ENCODE assay signal across 25 cellular contexts in the genomic region with DNA sequence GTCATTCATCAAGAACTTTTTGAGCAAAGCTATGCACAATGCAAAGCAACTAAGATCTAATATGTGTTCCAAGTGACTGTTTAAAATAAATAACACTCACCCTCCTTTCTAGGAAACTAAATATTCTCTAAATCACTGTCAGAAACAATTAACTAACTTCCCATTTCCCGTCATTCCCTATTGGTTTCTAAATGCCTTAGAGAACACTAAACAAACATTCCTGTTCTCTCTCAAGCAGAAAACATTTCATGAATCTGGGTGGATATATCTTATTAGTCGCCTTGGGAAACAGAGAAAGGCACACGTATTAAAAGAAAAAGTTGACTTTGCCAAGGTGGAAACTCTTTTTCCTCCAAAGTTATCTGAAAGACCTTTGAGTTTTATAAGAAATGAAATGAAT.
DNase-seq lines count a peak whose midpoint lies in the region; ATAC-seq and TF ChIP-seq lines count a peak whose summit lies in the region.
"Had no signal": no experiment of that assay in that cellular context is flagged by ENCODE, and none has a peak within 500 bp of the region (broad histone marks: within the 10 kb centered on the region; RNA-seq: fewer than 3 reads in every experiment).

No MANE protein-coding gene starts in this region.

- H3K36me3 Mint-ChIP-seq in nephron progenitor cell (ENCODE audit: low read depth) = no peaks in the 10 kb centered on the region
- H3K36me3 Mint-ChIP-seq: CD4-positive, alpha-beta memory T cell had no signal

- H3K4me3 ChIP-seq in adipocyte (ENCODE audit: low read length) = no peak overlapping the region
- no peak overlapping the region for H3K4me3 ChIP-seq in kidney epithelial cell (ENCODE audit: low read depth, low read length)
- H3K4me3 ChIP-seq in vagina = no peak overlapping the region
- no peak overlapping the region for H3K4me3 ChIP-seq in SJCRH30
- H3K4me3 ChIP-seq: HAP-1, PC-9 had no signal

- no peak for TF ChIP-seq POLR2A in vagina (IDR thresholded peaks at IDR 0.05)

- intact Hi-C loops in sciatic nerve (cut with DNase I) = no loop called here
- intact Hi-C loops in vagina (cut with DNase I) = no loop called here

- H3K36me3 ChIP-seq in adipocyte (ENCODE audit: control insufficient read depth, insufficient read depth, low read length, severe bottlenecking) (no peaks in the 10 kb centered on the region), kidney epithelial cell (ENCODE audit: control insufficient read depth, insufficient read depth, low read length) (no peaks in the 10 kb centered on the region), vagina (no peaks in the 10 kb centered on the region), SJCRH30 (no peaks in the 10 kb centered on the region)
- H3K36me3 ChIP-seq: HAP-1 had no signal

- no peaks in the 10 kb centered on the region for H3K27me3 Mint-ChIP-seq in nephron progenitor cell (ENCODE audit: low read depth, poor library complexity)
- H3K27me3 Mint-ChIP-seq: CD4-positive, alpha-beta memory T cell had no signal

- H3K4me1 ChIP-seq in adipocyte (ENCODE audit: control insufficient read depth, insufficient read depth, low read length) = no peaks in the 10 kb centered on the region
- H3K4me1 ChIP-seq in vagina = no peaks in the 10 kb centered on the region
- no peaks in the 10 kb centered on the region for H3K4me1 ChIP-seq in SJCRH30
- H3K4me1 ChIP-seq: Caco-2, HAP-1 had no signal

- ATAC-seq in sciatic nerve = peak; percentile 55
- ATAC-seq: Right ventricle myocardium inferior had no signal

- H3K27me3 ChIP-seq in adipocyte (replicated peaks; ENCODE audit: control insufficient read depth, insufficient read depth, low read length) (no peaks in the 10 kb centered on the region), kidney epithelial cell (ENCODE audit: control insufficient read depth, insufficient read depth, low read length) (no peaks in the 10 kb centered on the region), vagina (no peaks in the 10 kb centered on the region), SJCRH30 (no peaks in the 10 kb centered on the region)

- H3K9me3 ChIP-seq in adipocyte (ENCODE audit: control insufficient read depth, low read length) (no peaks in the 10 kb centered on the region), vagina (no peaks in the 10 kb centered on the region), SJCRH30 (replicated peaks) (no peaks in the 10 kb centered on the region)
- H3K9me3 ChIP-seq: Caco-2, HAP-1 had no signal

- peaks cover 20% of the 10 kb centered on the region for H3K4me1 Mint-ChIP-seq in nephron progenitor cell
- H3K4me1 Mint-ChIP-seq: CD4-positive, alpha-beta memory T cell had no signal

- H3K4me3 Mint-ChIP-seq in nephron progenitor cell = no peak overlapping the region
- H3K4me3 Mint-ChIP-seq: CD4-positive, alpha-beta memory T cell; HFFc6 had no signal

- H3K27ac ChIP-seq in vagina (no peak overlapping the region), SJCRH30 (no peak overlapping the region)
- H3K27ac ChIP-seq: HL-60, PC-9 had no signal

- no peak overlapping the region for H3K9ac ChIP-seq in adipocyte (ENCODE audit: low read length)

- peaks cover 10% of the 10 kb centered on the region for H3K9me3 Mint-ChIP-seq in nephron progenitor cell

- DNase-seq in adipocyte (ENCODE audit: low read depth) (peak; percentile 75), kidney epithelial cell (ENCODE audit: low read depth) (peak; percentile 12), nephron progenitor cell (no peak), sciatic nerve (ENCODE audit: low spot score) (no peak), SHP77 treated with DMSO at 0.1 percent for 48 hours (lab: John Stamatoyannopoulos, UW) (no peak), vagina (ENCODE audit: extremely low spot score in 2 of 2) (no peak), SJCRH30 (no peak)
- DNase-seq: C1 segment of cervical spinal cord; Caco-2; CD4-positive, alpha-beta memory T cell; DMS 273 treated with DMSO at 0.1 percent for 48 hours; DMS79 treated with DMSO at 0.1 percent for 48 hours; GF-D8; GOT3; HFFc6; Karpas-422; NCI-H1092 treated with DMSO at 0.1 percent for 48 hours; NCI-H1436; NCI-H187 treated with DMSO at 0.1 percent for 48 hours; NCI-H446 treated with DMSO at 0.1 percent for 48 hours; NCI-H526; PC-9 had no signal

- TF ChIP-seq CTCF in kidney epithelial cell (IDR thresholded peaks at IDR 0.05; ENCODE audit: insufficient read depth, low read length, poor library complexity, severe bottlenecking) (no peak), nephron progenitor cell (IDR thresholded peaks at IDR 0.05) (no peak), vagina (IDR thresholded peaks at IDR 0.05) (no peak)

- H3K27ac Mint-ChIP-seq in nephron progenitor cell = peak overlapping the region; percentile 27
- H3K27ac Mint-ChIP-seq: CD4-positive, alpha-beta memory T cell; HFFc6 had no signal

Comparison
In these comparisons a context has a peak if more than half of its experiments do, and no peak if none do; other contexts are left out.
1. DNase-seq: peak in adipocyte (single experiment) and kidney epithelial cell (single experiment); none in nephron progenitor cell (single experiment), sciatic nerve (single experiment), SHP77 treated with DMSO at 0.1 percent for 48 hours (single experiment), vagina (0 of 2) and SJCRH30 (0 of 2).